ENCODE assay signal across 1 cellular context in genomic region chr3:196287405-196288140, GRCh38.
TF ChIP-seq lines count a peak whose summit lies in the region.

TSS of gene PCYT1A (minus strand) at chr3:196287726. CDS start at chr3:196270531, 17,195 bp downstream.

TF ChIP-seq in HepG2, 621 proteins besides CTCF, POLR2A, EP300 and RAD21 (continued from another document and continues in another):
- TF ChIP-seq, protein P1, sequence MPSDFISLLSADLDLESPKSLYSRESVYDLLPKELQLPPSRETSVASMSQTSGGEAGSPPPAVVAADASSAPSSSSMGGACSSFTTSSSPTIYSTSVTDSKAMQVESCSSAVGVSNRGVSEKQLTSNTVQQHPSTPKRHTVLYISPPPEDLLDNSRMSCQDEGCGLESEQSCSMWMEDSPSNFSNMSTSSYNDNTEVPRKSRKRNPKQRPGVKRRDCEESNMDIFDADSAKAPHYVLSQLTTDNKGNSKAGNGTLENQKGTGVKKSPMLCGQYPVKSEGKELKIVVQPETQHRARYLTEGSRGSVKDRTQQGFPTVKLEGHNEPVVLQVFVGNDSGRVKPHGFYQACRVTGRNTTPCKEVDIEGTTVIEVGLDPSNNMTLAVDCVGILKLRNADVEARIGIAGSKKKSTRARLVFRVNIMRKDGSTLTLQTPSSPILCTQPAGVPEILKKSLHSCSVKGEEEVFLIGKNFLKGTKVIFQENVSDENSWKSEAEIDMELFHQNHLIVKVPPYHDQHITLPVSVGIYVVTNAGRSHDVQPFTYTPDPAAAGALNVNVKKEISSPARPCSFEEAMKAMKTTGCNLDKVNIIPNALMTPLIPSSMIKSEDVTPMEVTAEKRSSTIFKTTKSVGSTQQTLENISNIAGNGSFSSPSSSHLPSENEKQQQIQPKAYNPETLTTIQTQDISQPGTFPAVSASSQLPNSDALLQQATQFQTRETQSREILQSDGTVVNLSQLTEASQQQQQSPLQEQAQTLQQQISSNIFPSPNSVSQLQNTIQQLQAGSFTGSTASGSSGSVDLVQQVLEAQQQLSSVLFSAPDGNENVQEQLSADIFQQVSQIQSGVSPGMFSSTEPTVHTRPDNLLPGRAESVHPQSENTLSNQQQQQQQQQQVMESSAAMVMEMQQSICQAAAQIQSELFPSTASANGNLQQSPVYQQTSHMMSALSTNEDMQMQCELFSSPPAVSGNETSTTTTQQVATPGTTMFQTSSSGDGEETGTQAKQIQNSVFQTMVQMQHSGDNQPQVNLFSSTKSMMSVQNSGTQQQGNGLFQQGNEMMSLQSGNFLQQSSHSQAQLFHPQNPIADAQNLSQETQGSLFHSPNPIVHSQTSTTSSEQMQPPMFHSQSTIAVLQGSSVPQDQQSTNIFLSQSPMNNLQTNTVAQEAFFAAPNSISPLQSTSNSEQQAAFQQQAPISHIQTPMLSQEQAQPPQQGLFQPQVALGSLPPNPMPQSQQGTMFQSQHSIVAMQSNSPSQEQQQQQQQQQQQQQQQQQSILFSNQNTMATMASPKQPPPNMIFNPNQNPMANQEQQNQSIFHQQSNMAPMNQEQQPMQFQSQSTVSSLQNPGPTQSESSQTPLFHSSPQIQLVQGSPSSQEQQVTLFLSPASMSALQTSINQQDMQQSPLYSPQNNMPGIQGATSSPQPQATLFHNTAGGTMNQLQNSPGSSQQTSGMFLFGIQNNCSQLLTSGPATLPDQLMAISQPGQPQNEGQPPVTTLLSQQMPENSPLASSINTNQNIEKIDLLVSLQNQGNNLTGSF (CRISPR knock-in tag; IDR thresholded peaks at IDR 0.05) = no peak
- TF ChIP-seq CBX2 (IDR thresholded peaks at IDR 0.05; ENCODE audit: low read depth, low read length) (no peak), CBX2 (CRISPR knock-in tag; IDR thresholded peaks at IDR 0.05; ENCODE audit: low read depth) (no peak), SIX1 (CRISPR knock-in tag; IDR thresholded peaks at IDR 0.05; ENCODE audit: borderline replicate concordance) (peak; percentile 59; the same call in 1 of the 2 replicates), DNMT1 (CRISPR knock-in tag; IDR thresholded peaks at IDR 0.05) (0 out of 2 replicates have a peak, but pooled peaks have one; percentile 29), SMAD9 (CRISPR knock-in tag; IDR thresholded peaks at IDR 0.05) (0 out of 2 replicates have a peak, but pooled peaks have one; percentile 60), SMARCE1 (IDR thresholded peaks at IDR 0.05; ENCODE audit: borderline replicate concordance) (no peak), ZNF431 (CRISPR knock-in tag; IDR thresholded peaks at IDR 0.05; ENCODE audit: borderline replicate concordance, low read depth) (no peak; the same call in 1 of the 2 replicates), NCOA1 (CRISPR knock-in tag; IDR thresholded peaks at IDR 0.05) (no peak), RXRA (CRISPR knock-in tag; IDR thresholded peaks at IDR 0.05) (peak; percentile 57; the same call in 1 of the 2 replicates), MBNL3 (CRISPR knock-in tag; conservative IDR thresholded peaks at IDR 0.05) (no peak), ZNF205 (CRISPR knock-in tag; IDR thresholded peaks at IDR 0.05) (no peak), TAF15 (IDR thresholded peaks at IDR 0.05; ENCODE audit: low read depth, low read length, poor library complexity, severe bottlenecking) (no peak), RFXAP (CRISPR knock-in tag; IDR thresholded peaks at IDR 0.05; ENCODE audit: borderline replicate concordance) (peak; percentile 76; the same call in 1 of the 2 replicates), ZNF563 (CRISPR knock-in tag; IDR thresholded peaks at IDR 0.05) (peak; percentile 37), TAF1 (CRISPR knock-in tag; IDR thresholded peaks at IDR 0.05) (peak; percentile 88), HBP1 (CRISPR knock-in tag; IDR thresholded peaks at IDR 0.05; ENCODE audit: low read depth) (peak; percentile 68; the same call in 1 of the 2 replicates), REL (CRISPR knock-in tag; conservative IDR thresholded peaks at IDR 0.05) (peak; percentile 94), U2AF1 (optimal IDR thresholded peaks at IDR 0.05; ENCODE audit: low read depth, low read length) (no peak), ZBTB49 (CRISPR knock-in tag; IDR thresholded peaks at IDR 0.05; ENCODE audit: borderline replicate concordance) (no peak), FOSL1 (CRISPR knock-in tag; IDR thresholded peaks at IDR 0.05; ENCODE audit: borderline replicate concordance) (0 out of 2 replicates have a peak, but pooled peaks have one; percentile 16), TOE1 (CRISPR knock-in tag; IDR thresholded peaks at IDR 0.05) (peak; percentile 27; the same call in 1 of the 2 replicates), ZSCAN9 (CRISPR knock-in tag; IDR thresholded peaks at IDR 0.05; ENCODE audit: borderline replicate concordance) (peak; percentile 22; the same call in 1 of the 2 replicates), RFXANK (CRISPR knock-in tag; IDR thresholded peaks at IDR 0.05) (no peak), MAFG (CRISPR knock-in tag; IDR thresholded peaks at IDR 0.05) (peak; percentile 72), RBM39 (IDR thresholded peaks at IDR 0.05; ENCODE audit: low read depth, low read length, poor library complexity, severe bottlenecking) (peak; percentile 28), ZNF687 (CRISPR knock-in tag; IDR thresholded peaks at IDR 0.05) (peak; percentile 96), ZNF720 (CRISPR knock-in tag; IDR thresholded peaks at IDR 0.05) (no peak), ZMYM2 (CRISPR knock-in tag; IDR thresholded peaks at IDR 0.05) (peak; percentile 71), TARDBP (CRISPR knock-in tag; IDR thresholded peaks at IDR 0.05) (peak; percentile 42), ZNF275 (CRISPR knock-in tag; IDR thresholded peaks at IDR 0.05; ENCODE audit: borderline replicate concordance) (peak; percentile 91; the same call in 1 of the 2 replicates), MIER2 (CRISPR knock-in tag; IDR thresholded peaks at IDR 0.05) (no peak; the same call in 1 of the 2 replicates), MTA3 (CRISPR knock-in tag; IDR thresholded peaks at IDR 0.05) (no peak), AGO1 (IDR thresholded peaks at IDR 0.05; ENCODE audit: low read depth, low read length, poor library complexity, severe bottlenecking) (no peak), GTF2F1 (IDR thresholded peaks at IDR 0.05; ENCODE audit: low read length) (no peak), HDAC6 (IDR thresholded peaks at IDR 0.05; ENCODE audit: low read depth, low read length) (no peak), ZSCAN29 (CRISPR knock-in tag; conservative IDR thresholded peaks at IDR 0.05) (peak; percentile 79; the same call in 1 of the 2 replicates), ZNF350 (CRISPR knock-in tag; IDR thresholded peaks at IDR 0.05; ENCODE audit: borderline replicate concordance, low read depth) (peak; percentile 97), ZNF792 (CRISPR knock-in tag; IDR thresholded peaks at IDR 0.05) (no peak), ZNF784 (CRISPR knock-in tag; IDR thresholded peaks at IDR 0.05; ENCODE audit: borderline replicate concordance) (no peak), MLLT10 (CRISPR knock-in tag; IDR thresholded peaks at IDR 0.05) (no peak), MAFF (IDR thresholded peaks at IDR 0.05; ENCODE audit: low read depth, low read length) (0 out of 2 replicates have a peak, but pooled peaks have one; percentile 26)
- TF ChIP-seq, protein P2, sequence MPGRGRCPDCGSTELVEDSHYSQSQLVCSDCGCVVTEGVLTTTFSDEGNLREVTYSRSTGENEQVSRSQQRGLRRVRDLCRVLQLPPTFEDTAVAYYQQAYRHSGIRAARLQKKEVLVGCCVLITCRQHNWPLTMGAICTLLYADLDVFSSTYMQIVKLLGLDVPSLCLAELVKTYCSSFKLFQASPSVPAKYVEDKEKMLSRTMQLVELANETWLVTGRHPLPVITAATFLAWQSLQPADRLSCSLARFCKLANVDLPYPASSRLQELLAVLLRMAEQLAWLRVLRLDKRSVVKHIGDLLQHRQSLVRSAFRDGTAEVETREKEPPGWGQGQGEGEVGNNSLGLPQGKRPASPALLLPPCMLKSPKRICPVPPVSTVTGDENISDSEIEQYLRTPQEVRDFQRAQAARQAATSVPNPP (CRISPR knock-in tag; IDR thresholded peaks at IDR 0.05) = peak; percentile 90; the same call in 1 of the 2 replicates
- TF ChIP-seq, protein P3, sequence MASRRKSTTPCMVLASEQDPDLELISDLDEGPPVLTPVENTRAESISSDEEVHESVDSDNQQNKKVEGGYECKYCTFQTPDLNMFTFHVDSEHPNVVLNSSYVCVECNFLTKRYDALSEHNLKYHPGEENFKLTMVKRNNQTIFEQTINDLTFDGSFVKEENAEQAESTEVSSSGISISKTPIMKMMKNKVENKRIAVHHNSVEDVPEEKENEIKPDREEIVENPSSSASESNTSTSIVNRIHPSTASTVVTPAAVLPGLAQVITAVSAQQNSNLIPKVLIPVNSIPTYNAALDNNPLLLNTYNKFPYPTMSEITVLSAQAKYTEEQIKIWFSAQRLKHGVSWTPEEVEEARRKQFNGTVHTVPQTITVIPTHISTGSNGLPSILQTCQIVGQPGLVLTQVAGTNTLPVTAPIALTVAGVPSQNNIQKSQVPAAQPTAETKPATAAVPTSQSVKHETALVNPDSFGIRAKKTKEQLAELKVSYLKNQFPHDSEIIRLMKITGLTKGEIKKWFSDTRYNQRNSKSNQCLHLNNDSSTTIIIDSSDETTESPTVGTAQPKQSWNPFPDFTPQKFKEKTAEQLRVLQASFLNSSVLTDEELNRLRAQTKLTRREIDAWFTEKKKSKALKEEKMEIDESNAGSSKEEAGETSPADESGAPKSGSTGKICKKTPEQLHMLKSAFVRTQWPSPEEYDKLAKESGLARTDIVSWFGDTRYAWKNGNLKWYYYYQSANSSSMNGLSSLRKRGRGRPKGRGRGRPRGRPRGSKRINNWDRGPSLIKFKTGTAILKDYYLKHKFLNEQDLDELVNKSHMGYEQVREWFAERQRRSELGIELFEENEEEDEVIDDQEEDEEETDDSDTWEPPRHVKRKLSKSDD (CRISPR knock-in tag; IDR thresholded peaks at IDR 0.05; ENCODE audit: low read depth) = no peak; the same call in 1 of the 2 replicates
- TF ChIP-seq, protein P4, sequence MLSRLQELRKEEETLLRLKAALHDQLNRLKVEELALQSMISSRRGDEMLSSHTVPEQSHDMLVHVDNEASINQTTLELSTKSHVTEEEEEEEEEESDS (CRISPR knock-in tag; IDR thresholded peaks at IDR 0.05; ENCODE audit: borderline replicate concordance) = no peak; the same call in 1 of the 2 replicates
